9 cellular contexts compared by ENCODE assay signal in genomic region chr1:181126871-181127587, GRCh38. TPM values are rescaled to one million over a fixed set of nuclear protein-coding genes. Genes with fewer than 3 reads are reported as not detected.
DNase-seq lines count a peak whose midpoint lies in the region; ATAC-seq and TF ChIP-seq lines count a peak whose summit lies in the region.
"Had no signal": no experiment of that assay in that cellular context is flagged by ENCODE, and none has a peak within 500 bp of the region (broad histone marks: within the 10 kb centered on the region; RNA-seq: fewer than 3 reads in every experiment).

No MANE protein-coding gene starts in this region.

- DNase-seq in DMS153 treated with DMSO at 0.1 percent for 48 hours (lab: John Stamatoyannopoulos, UW; ENCODE audit: unreplicated experiment) (peak; percentile 98), NCI-H1417 (lab: John Stamatoyannopoulos, UW) (peak; percentile 92 to 99 (median 98)), RKO (ENCODE audit: low spot score) (peak; percentile 17), left lobe of liver (ENCODE audit: low spot score) (peak; percentile 71), GM10248 (ENCODE audit: extremely low spot score) (no peak), MV-4-11 (lab: John Stamatoyannopoulos, UW) (no peak)
- no peak for DNase-seq in activated naive CD4-positive, alpha-beta T cell treated with anti-CD3 and anti-CD28 coated beads for 36 hours
- DNase-seq: cortex of kidney had no signal

- no peaks in the 10 kb centered on the region for H3K36me3 Mint-ChIP-seq in activated naive CD4-positive, alpha-beta T cell treated with anti-CD3 and anti-CD28 coated beads for 36 hours (ENCODE audit: low read depth)

- H3K4me3 Mint-ChIP-seq in activated naive CD4-positive, alpha-beta T cell treated with anti-CD3 and anti-CD28 coated beads for 36 hours = no peak overlapping the region

- no peaks in the 10 kb centered on the region for H3K9me3 Mint-ChIP-seq in activated naive CD4-positive, alpha-beta T cell treated with anti-CD3 and anti-CD28 coated beads for 36 hours

- POLR2A ChIA-PET in GM10248 (lab: Yijun Ruan, JAX) = interaction anchor here (2.9 kb wide), 1 partner anchor 37 kb away, joined by 16 read pairs; no protein-coding TSS in a partner anchor

- H3K27me3 Mint-ChIP-seq in activated naive CD4-positive, alpha-beta T cell treated with anti-CD3 and anti-CD28 coated beads for 36 hours (ENCODE audit: low read depth) = peaks cover 6% of the 10 kb centered on the region

- ATAC-seq in left lobe of liver = peak; percentile 87
- ATAC-seq in HG02623 (IDR thresholded peaks at IDR 0.05; ENCODE audit: unreplicated experiment) = no peak

- TF ChIP-seq CTCF in GM10248 (IDR thresholded peaks at IDR 0.05; ENCODE audit: control extremely low read depth, extremely low read depth, low read depth, missing control alignments) = no peak

- no peak overlapping the region for H3K27ac Mint-ChIP-seq in activated naive CD4-positive, alpha-beta T cell treated with anti-CD3 and anti-CD28 coated beads for 36 hours

- peaks cover 22% of the 10 kb centered on the region for H3K4me1 Mint-ChIP-seq in activated naive CD4-positive, alpha-beta T cell treated with anti-CD3 and anti-CD28 coated beads for 36 hours (ENCODE audit: low read depth)

- intact Hi-C loops in activated naive CD4-positive, alpha-beta T cell treated with anti-CD3 and anti-CD28 coated beads for 36 hours (cut with micrococcal nuclease) = no loop called here

- CTCF ChIA-PET in GM10248 (lab: Yijun Ruan, JAX) = interaction anchor here (1.0 to 5.3 kb wide), 10 partner anchors 9 to 89 kb away, joined by 3 to 42 read pairs (median 8); no protein-coding TSS in a partner anchor
- CTCF ChIA-PET in activated naive CD4-positive, alpha-beta T cell treated with anti-CD3 and anti-CD28 coated beads for 36 hours (lab: Charles Lee) = interaction anchor here (0.6 to 4.3 kb wide), 3 partner anchors 16 to 437 kb away, joined by 3 to 24 read pairs (median 7); no protein-coding TSS in a partner anchor

RNA-seq across cellular contexts. Expression of gene IER5, which starts 38.5 kb away (rescaled TPM):
- 3.0 TPM for total RNA-seq in left lobe of liver
- 10 to 100 TPM; 33.5 to 34.4 TPM for total RNA-seq in activated naive CD4-positive, alpha-beta T cell treated with anti-CD3 and anti-CD28 coated beads for 36 hours

Comparison
In these comparisons a context has a peak if more than half of its experiments do, and no peak if none do; other contexts are left out.
1. DNase-seq: peak in DMS153 treated with DMSO at 0.1 percent for 48 hours (single experiment), NCI-H1417 (3 of 3), RKO (single experiment) and left lobe of liver (single experiment); none in GM10248 (single experiment), activated naive CD4-positive, alpha-beta T cell treated with anti-CD3 and anti-CD28 coated beads for 36 hours (single experiment) and MV-4-11 (single experiment).